Comparison of ENCODE assay signal across 8 cellular contexts in the genomic region with DNA sequence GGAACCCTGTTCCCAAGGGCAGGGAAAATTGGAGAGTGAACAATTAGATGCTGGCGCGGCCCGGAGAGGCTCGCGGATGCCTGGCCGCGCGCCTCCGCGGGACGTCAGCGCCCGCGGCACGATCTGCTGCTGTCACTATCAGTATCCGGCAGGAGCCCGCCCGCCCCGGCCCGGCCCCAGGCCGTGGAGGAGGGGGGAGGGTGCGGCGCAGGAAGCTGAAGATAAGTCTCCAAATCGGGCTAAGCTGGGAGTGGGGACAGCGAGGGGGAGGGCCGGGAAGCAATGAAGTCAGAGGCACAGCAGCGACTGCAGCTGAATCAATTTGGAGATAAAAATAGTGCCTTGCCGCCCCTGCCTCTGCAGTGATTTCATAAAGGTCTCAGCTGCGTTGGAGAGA.
DNase-seq lines count a peak whose midpoint lies in the region; ATAC-seq and TF ChIP-seq lines count a peak whose summit lies in the region.

No MANE protein-coding gene starts in this region.

- H3K9me2 ChIP-seq in Loucy (replicated peaks; ENCODE audit: low read depth, low read length): no peaks in the 10 kb centered on the region
- H3K9me2 ChIP-seq in OCI-LY7 (ENCODE audit: insufficient read depth, low read length): no peaks in the 10 kb centered on the region

- POLR2A ChIA-PET in OCI-LY7 (lab: Charles Lee): no interaction called here

- H3K4me3 ChIP-seq in DND-41 (ENCODE audit: low read depth in 1 of 2, low read length in 2 of 2) (no peak overlapping the region), Loucy (ENCODE audit: low read length, poor library complexity, severe bottlenecking) (peak overlapping the region; percentile 52), lower leg skin (ENCODE audit: low read depth, poor library complexity, severe bottlenecking) (no peak overlapping the region), OCI-LY7 (ENCODE audit: low read depth, low read length, poor library complexity, severe bottlenecking) (no peak overlapping the region)

- no peak for TF ChIP-seq POLR2A in lower leg skin (IDR thresholded peaks at IDR 0.05)

- H3K9ac ChIP-seq in DND-41 (ENCODE audit: low read depth, low read length) (no peak overlapping the region), Loucy (ENCODE audit: low read depth, low read length, poor library complexity, severe bottlenecking) (no peak overlapping the region)

- no peak overlapping the region for H3K27ac ChIP-seq in DND-41 (ENCODE audit: low read length)
- H3K27ac ChIP-seq in OCI-LY7 (ENCODE audit: low read depth, low read length, poor library complexity, severe bottlenecking): no peak overlapping the region

- BruUV-seq in OCI-LY7 (replicated peaks; lab: Mats Ljungman, UMichigan): no TSS peak

- peak; percentile 58 for DNase-seq in DND-41
- peak; percentile 74 for DNase-seq in activated CD8-positive, alpha-beta memory T cell treated with anti-CD3 and anti-CD28 coated beads for 24 hours
- DNase-seq in effector CD4-positive, alpha-beta T cell: peak; percentile 19
- DNase-seq in lower leg skin (ENCODE audit: low spot score in 2 of 2): peak; percentile 22 to 92
- DNase-seq in stimulated activated CD4-positive, alpha-beta T cell treated with anti-CD3 and anti-CD28 coated beads, Interleukin-2, amount 100 ng/mL, for 48 hours: peak; percentile 33 to 44
- no peak for DNase-seq in OCI-LY7 (ENCODE audit: low spot score)
- DNase-seq in NCI-H187 treated with DMSO at 0.1 percent for 48 hours (lab: John Stamatoyannopoulos, UW): no peak

- WGBS in lower leg skin, 2 donors: 1% methylated on average over 29 of the region's 29 CpGs

- no peaks in the 10 kb centered on the region for H3F3A ChIP-seq in Loucy (ENCODE audit: low read depth)

- ATAC-seq in DND-41 (ENCODE audit: insufficient read depth, low read depth): peak; percentile 93

- no peak overlapping the region for H2AFZ ChIP-seq in DND-41 (ENCODE audit: low read depth, low read length)
- H2AFZ ChIP-seq in Loucy (ENCODE audit: low read length): peak overlapping the region; percentile 86
- no peak overlapping the region for H2AFZ ChIP-seq in OCI-LY7 (ENCODE audit: low read length)

- no peaks in the 10 kb centered on the region for H4K20me1 ChIP-seq in DND-41 (ENCODE audit: insufficient read depth, low read length)
- H4K20me1 ChIP-seq in Loucy (ENCODE audit: insufficient read depth, low read length, poor library complexity, severe bottlenecking): no peaks in the 10 kb centered on the region
- H4K20me1 ChIP-seq in OCI-LY7 (ENCODE audit: insufficient read depth, low read length): no peaks in the 10 kb centered on the region

- TF ChIP-seq CTCF in DND-41 (IDR thresholded peaks at IDR 0.05; ENCODE audit: borderline replicate concordance, extremely low read depth, low read length, poor library complexity, severe bottlenecking) (no peak), Loucy (conservative IDR thresholded peaks at IDR 0.05; ENCODE audit: low read length) (no peak), lower leg skin (IDR thresholded peaks at IDR 0.05) (no peak), OCI-LY7 (conservative IDR thresholded peaks at IDR 0.05; ENCODE audit: low read length) (no peak)

- H3K9me3 ChIP-seq in DND-41 (ENCODE audit: insufficient read depth, low read length, severe bottlenecking) (no peaks in the 10 kb centered on the region), Loucy (ENCODE audit: insufficient read depth, low read depth, low read length) (no peaks in the 10 kb centered on the region), OCI-LY7 (ENCODE audit: low read length) (no peaks in the 10 kb centered on the region)

- intact Hi-C loops in lower leg skin (cut with DNase I; ENCODE audit: low total_unique reads) (no loop called here), OCI-LY7 (cut with micrococcal nuclease; ENCODE audit: unreplicated experiment) (no loop called here)

- H3K79me2 ChIP-seq in DND-41 (ENCODE audit: insufficient read depth, low read length) (no peaks in the 10 kb centered on the region), Loucy (ENCODE audit: insufficient read depth, low read length) (no peaks in the 10 kb centered on the region), OCI-LY7 (ENCODE audit: insufficient read depth, low read depth, low read length) (no peaks in the 10 kb centered on the region)

- peaks cover 9% of the 10 kb centered on the region for H3K27me3 ChIP-seq in DND-41 (ENCODE audit: insufficient read depth, low read length, poor library complexity)
- no peaks in the 10 kb centered on the region for H3K27me3 ChIP-seq in Loucy (ENCODE audit: insufficient read depth, low read length, poor library complexity, severe bottlenecking)

- 0 out of 2 replicates have a peak, but pooled peaks cover 2% of the 10 kb centered on the region for H3K4me1 ChIP-seq in DND-41 (ENCODE audit: insufficient read depth, low read length)
- no peaks in the 10 kb centered on the region for H3K4me1 ChIP-seq in Loucy (ENCODE audit: insufficient read depth, low read length, poor library complexity, severe bottlenecking)
- H3K4me1 ChIP-seq in OCI-LY7 (ENCODE audit: insufficient read depth, low read length, poor library complexity, severe bottlenecking): no peaks in the 10 kb centered on the region

- H3K36me3 ChIP-seq in DND-41 (ENCODE audit: insufficient read depth, low read length) (no peaks in the 10 kb centered on the region), Loucy (ENCODE audit: insufficient read depth, low read length) (no peaks in the 10 kb centered on the region), OCI-LY7 (ENCODE audit: insufficient read depth, low read length) (no peaks in the 10 kb centered on the region)

- CTCF ChIA-PET in OCI-LY7 (lab: Charles Lee; ENCODE audit: unreplicated experiment): no interaction called here

- H3K4me2 ChIP-seq in DND-41 (ENCODE audit: insufficient read depth, low read length) (peak overlapping the region; percentile 33; the same call in 1 of the 2 replicates), Loucy (ENCODE audit: low read depth, low read length, poor library complexity, severe bottlenecking) (peak overlapping the region; percentile 59), OCI-LY7 (ENCODE audit: low read length) (no peak overlapping the region)

Comparison
In these comparisons a context has a peak if more than half of its experiments do, and no peak if none do; other contexts are left out.
1. DNase-seq: peak in DND-41 (single experiment), activated CD8-positive, alpha-beta memory T cell treated with anti-CD3 and anti-CD28 coated beads for 24 hours (single experiment), effector CD4-positive, alpha-beta T cell (single experiment), lower leg skin (2 of 2) and stimulated activated CD4-positive, alpha-beta T cell treated with anti-CD3 and anti-CD28 coated beads, Interleukin-2, amount 100 ng/mL, for 48 hours (2 of 2); none in OCI-LY7 (single experiment) and NCI-H187 treated with DMSO at 0.1 percent for 48 hours (single experiment).